ENCODE assay signal across 30 cellular contexts in the genomic region with DNA sequence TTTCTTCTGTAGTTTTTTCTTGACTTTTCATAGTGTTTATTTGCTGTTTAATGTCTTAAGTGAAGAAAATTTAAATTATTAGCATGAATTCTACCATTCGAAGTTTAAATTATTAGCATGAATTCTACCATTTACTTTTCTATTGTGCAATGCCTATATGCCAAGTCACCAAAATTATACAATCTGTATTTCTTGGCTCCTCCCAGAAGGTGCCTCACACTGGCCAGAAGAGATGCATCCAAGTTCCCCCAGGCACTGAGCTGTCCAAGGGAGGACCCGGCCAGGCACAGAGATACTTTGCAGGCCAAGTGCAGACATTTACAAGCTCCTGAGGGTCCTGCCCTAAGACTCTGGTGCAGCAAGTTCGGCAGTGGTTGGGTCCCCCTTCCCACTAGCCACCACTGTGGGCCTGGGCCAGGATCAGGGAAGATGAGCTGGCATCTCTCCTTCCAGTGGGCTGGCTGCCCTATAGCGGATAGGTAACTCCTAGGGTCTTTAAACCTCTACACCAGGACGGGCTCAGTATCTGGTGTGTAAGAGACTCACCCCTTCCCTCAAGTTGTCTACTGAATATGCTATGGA. TPM values are rescaled to one million over a fixed set of nuclear protein-coding genes. Genes with fewer than 3 reads are reported as not detected.
A peak's percentile ranks its signal among the peaks of the same experiment; 100 is the strongest.
DNase-seq lines count a peak whose midpoint lies in the region; ATAC-seq, FAIRE-seq and TF ChIP-seq lines count a peak whose summit lies in the region.
"Had no signal": no experiment of that assay in that cellular context is flagged by ENCODE, and none has a peak within 500 bp of the region (broad histone marks: within the 10 kb centered on the region; RNA-seq: fewer than 3 reads in every experiment).

No MANE protein-coding gene starts in this region.

- no peaks in the 10 kb centered on the region for H3K79me2 ChIP-seq in HepG2 (ENCODE audit: insufficient read depth, low read length)

- no peak for FAIRE-seq in HepG2 (lab: Jason Lieb, UNC)
- FAIRE-seq: GM12878, GM19239 had no signal

- no peak overlapping the region for H3K9ac ChIP-seq in HepG2 (ENCODE audit: insufficient read depth, low read depth, low read length)

- no peak overlapping the region for H3K4me2 ChIP-seq in HepG2 (ENCODE audit: low read depth, low read length)

- TF ChIP-seq CTCF in HepG2 (CRISPR knock-in tag; IDR thresholded peaks at IDR 0.05) (no peak), right lobe of liver (IDR thresholded peaks at IDR 0.05) (no peak), esophagus muscularis mucosa (IDR thresholded peaks at IDR 0.05) (no peak), GM13977 (IDR thresholded peaks at IDR 0.05; ENCODE audit: extremely low read depth, insufficient read depth, missing control alignments) (no peak), ovary (IDR thresholded peaks at IDR 0.05) (no peak)

- H3K36me3 ChIP-seq in HepG2 (replicated peaks in 1 of 2; ENCODE audit: control insufficient read depth in 1 of 2, insufficient read depth in 2 of 2, low read length in 2 of 2) (no peaks in the 10 kb centered on the region), right lobe of liver (no peaks in the 10 kb centered on the region), esophagus muscularis mucosa (no peaks in the 10 kb centered on the region), ovary (no peaks in the 10 kb centered on the region)
- H3K36me3 ChIP-seq: Peyer's patch had no signal

- in situ Hi-C loops in HepG2 (cut with HindIII; ENCODE audit: extremely low pct_ligation_motif_present, low pct_unique_long_range_greater_than_20kb): no loop called here
- in situ Hi-C loops in GM13977 (cut with MboI; ENCODE audit: low pct_unique_long_range_greater_than_20kb, low sequenced_read_pairs, unreplicated experiment): no loop called here

- TF ChIP-seq POLR2A in HepG2 (IDR thresholded peaks at IDR 0.05; ENCODE audit: insufficient read depth in 1 of 2, low read depth in 2 of 2, low read length in 2 of 2): no peak
- TF ChIP-seq POLR2A in right lobe of liver (IDR thresholded peaks at IDR 0.05): no peak
- TF ChIP-seq POLR2A in esophagus muscularis mucosa (IDR thresholded peaks at IDR 0.05; ENCODE audit: low read depth): no peak
- no peak for TF ChIP-seq POLR2A in ovary (IDR thresholded peaks at IDR 0.05)

- no peak for TF ChIP-seq RAD21 in HepG2 (CRISPR knock-in tag; IDR thresholded peaks at IDR 0.05)

- H2AFZ ChIP-seq in HepG2 (ENCODE audit: low read length): no peak overlapping the region

- CTCF ChIA-PET in HepG2 (lab: Yijun Ruan, JAX; ENCODE audit: low intra/inter-chr PET ratio, low total read pairs): no interaction called here

- BruUV-seq in HepG2 (replicated peaks; lab: Mats Ljungman, UMichigan): no TSS peak

- TF ChIP-seq EP300 in HepG2 (IDR thresholded peaks at IDR 0.05; ENCODE audit: low read depth in 2 of 2, low read length in 2 of 2): no peak
- no peak for TF ChIP-seq EP300 in HepG2 (CRISPR knock-in tag; IDR thresholded peaks at IDR 0.05; ENCODE audit: borderline replicate concordance)
- TF ChIP-seq EP300 in esophagus muscularis mucosa (IDR thresholded peaks at IDR 0.05): no peak
- no peak for TF ChIP-seq EP300 in ovary (IDR thresholded peaks at IDR 0.05)

- no peaks in the 10 kb centered on the region for H3K4me1 ChIP-seq in HepG2 (ENCODE audit: insufficient read depth, low read length)
- no peaks in the 10 kb centered on the region for H3K4me1 ChIP-seq in right lobe of liver
- no peaks in the 10 kb centered on the region for H3K4me1 ChIP-seq in esophagus muscularis mucosa
- no peaks in the 10 kb centered on the region for H3K4me1 ChIP-seq in ovary (ENCODE audit: insufficient read depth)
- H3K4me1 ChIP-seq: Caco-2, Peyer's patch had no signal

- no peak for DNase-seq in HepG2 (ENCODE audit: low spot score)
- DNase-seq in right lobe of liver: no peak
- peak; percentile 26 for DNase-seq in NOMO-1 treated with DMSO at 0.1 percent for 48 hours (lab: John Stamatoyannopoulos, UW; ENCODE audit: unreplicated experiment)
- DNase-seq in esophagus muscularis mucosa (ENCODE audit: extremely low spot score): peak; percentile 80
- DNase-seq in GM13977 (ENCODE audit: low spot score): no peak
- DNase-seq in NCI-H1417 treated with DMSO at 0.1 percent for 48 hours (lab: John Stamatoyannopoulos, UW): no peak
- DNase-seq in ovary: no peak
- DNase-seq: C1 segment of cervical spinal cord; Caco-2; CD8-positive, alpha-beta T cell; EL; GDM1; H7; KBM-7; MM.1S; NCI-H1092; NCI-H1436; NCI-H187; NCI-H2107; NCI-H526; OCI-M1; Peyer's patch; SIG-M5 had no signal

- 19% methylated on average over 5 of the region's 5 CpGs for WGBS in HepG2 (ENCODE audit: low lambda C conversion rate)
- WGBS in right lobe of liver (ENCODE audit: insufficient coverage, low coverage, low lambda C conversion rate, missing lambda C conversion rate): 85% methylated on average over 2 of the region's 5 CpGs
- WGBS in esophagus muscularis mucosa: 80% methylated on average over 2 of the region's 5 CpGs
- WGBS in ovary, 3 donors: 84 to 90% (median 85%) methylated on average over 5 of the region's 5 CpGs

- intact Hi-C loops in HepG2 (cut with micrococcal nuclease; ENCODE audit: unreplicated experiment): no loop called here
- intact Hi-C loops in right lobe of liver (cut with DNase I): no loop called here
- intact Hi-C loops in esophagus muscularis mucosa (cut with DNase I): no loop called here
- intact Hi-C loops in ovary (cut with DNase I): no loop called here

- H3K27ac ChIP-seq in HepG2 (ENCODE audit: extremely low read length, insufficient read depth, low read length): no peak overlapping the region
- no peak overlapping the region for H3K27ac ChIP-seq in right lobe of liver
- no peak overlapping the region for H3K27ac ChIP-seq in esophagus muscularis mucosa (replicated peaks in 1 of 4)
- no peak overlapping the region for H3K27ac ChIP-seq in ovary
- H3K27ac ChIP-seq: Peyer's patch, SK-N-MC had no signal

- H3K9me3 ChIP-seq in HepG2 (ENCODE audit: low read length) (0 out of 2 replicates have a peak, but pooled peaks cover 5% of the 10 kb centered on the region), right lobe of liver (peaks cover 0 to 6% (median 0%) of the 10 kb centered on the region in 4 donors), esophagus muscularis mucosa (peaks cover 0 to 8% (median 2%) of the 10 kb centered on the region in 4 donors), ovary (no peaks in the 10 kb centered on the region)
- H3K9me3 ChIP-seq: Peyer's patch had no signal

- H3K27me3 ChIP-seq in HepG2 (ENCODE audit: control insufficient read depth in 1 of 2, insufficient read depth in 2 of 2, low read length in 2 of 2) (peaks cover 2 to 40% of the 10 kb centered on the region in 2 experiments; a peak in 3 of 5 replicates), right lobe of liver (no peaks in the 10 kb centered on the region), esophagus muscularis mucosa (no peaks in the 10 kb centered on the region), ovary (no peaks in the 10 kb centered on the region)
- H3K27me3 ChIP-seq: Peyer's patch had no signal

- H4K20me1 ChIP-seq in HepG2 (ENCODE audit: insufficient read depth, low read length): no peaks in the 10 kb centered on the region

- POLR2A ChIA-PET in HepG2 (lab: Yijun Ruan, JAX): no interaction called here

- H3K4me3 ChIP-seq in HepG2 (replicated peaks in 1 of 3; ENCODE audit: insufficient read depth in 1 of 3, low read depth in 2 of 3, low read length in 3 of 3) (no peak overlapping the region), right lobe of liver (no peak overlapping the region), esophagus muscularis mucosa (no peak overlapping the region), ovary (no peak overlapping the region)
- H3K4me3 ChIP-seq: GM12878, Peyer's patch, SK-N-MC had no signal

- ATAC-seq in HepG2 (no peak), right lobe of liver (no peak)
- ATAC-seq: CD8-positive, alpha-beta T cell had no signal

RNA-seq across cellular contexts. Expression of a gene that starts 31.3 kb away (rescaled TPM):
- total RNA-seq in HepG2 (2016; rRNA removed; fragmentation: Illumina TruSeq; extraction: Trizol): not detected in 2 replicates
- not detected in 2 replicates for total RNA-seq in HepG2 (2016; cell fraction: cytosol; rRNA removed; fragmentation: Illumina TruSeq; extraction: Trizol; ENCODE audit: low read depth)
- total RNA-seq in HepG2 (2016; cell fraction: insoluble cytoplasmic fraction; rRNA removed; fragmentation: Illumina TruSeq; extraction: Trizol): not detected in 2 replicates
- total RNA-seq in HepG2 (2016; cell fraction: membrane; rRNA removed; fragmentation: Illumina TruSeq; extraction: Trizol): not detected in 2 replicates
- total RNA-seq in HepG2 (2016; cell fraction: nucleus; rRNA removed; fragmentation: Illumina TruSeq; extraction: Trizol): not detected in 2 replicates
- polyA plus RNA-seq in HepG2 (2011; rRNA removed): not detected in 2 replicates
- polyA plus RNA-seq in HepG2 (2011; cell fraction: cytosol; rRNA removed): not detected in 2 replicates
- not detected in 2 replicates for polyA plus RNA-seq in HepG2 (2011; cell fraction: nucleus; rRNA removed)
- not detected in 2 replicates for polyA plus RNA-seq in HepG2 (2012)
- polyA plus RNA-seq in HepG2 (2016; cell fraction: cytosol; fragmentation: Illumina TruSeq; extraction: Trizol; ENCODE audit: low read depth): not detected in 2 replicates
- polyA plus RNA-seq in HepG2 (2016; cell fraction: insoluble cytoplasmic fraction; fragmentation: Illumina TruSeq; extraction: Trizol; ENCODE audit: low read depth): not detected in 2 replicates
- polyA plus RNA-seq in HepG2 (2016; cell fraction: membrane; fragmentation: Illumina TruSeq; extraction: Trizol; ENCODE audit: low read depth): not detected in 2 replicates
- polyA plus RNA-seq in HepG2 (2016; cell fraction: nucleus; fragmentation: Illumina TruSeq; extraction: Trizol; ENCODE audit: insufficient read depth, low read depth): not detected in 2 replicates
- not detected in 2 replicates for polyA minus RNA-seq in HepG2 (2011; rRNA and poly(A)+ RNA removed; ENCODE audit: low replicate concordance)
- not detected in 2 replicates for polyA minus RNA-seq in HepG2 (2011; cell fraction: cytosol; rRNA and poly(A)+ RNA removed)
- polyA minus RNA-seq in HepG2 (2011; cell fraction: nucleus; rRNA and poly(A)+ RNA removed): not detected in 2 replicates
- total RNA-seq in right lobe of liver: not detected
- total RNA-seq in esophagus muscularis mucosa: not detected
- total RNA-seq in ovary: not detected
- not detected for polyA plus RNA-seq in ovary
- total RNA-seq: A673; Caco-2; CD8-positive, alpha-beta T cell; GM12878; H7; HT-29; LHCN-M2; Peyer's patch; T-helper 1 cell treated with Interleukin-12 subunit alpha and Interleukin-12 subunit beta and Interleukin-4 antibody, amounts not matched to agents 30 ng/mL and 1 ng/mL, for 36 hours had no signal
- polyA plus RNA-seq: GM12878 had no signal

RNA-seq across cellular contexts. Expression of a gene that starts 31.6 kb away (rescaled TPM):
- total RNA-seq in HepG2 (2016; rRNA removed; fragmentation: Illumina TruSeq; extraction: Trizol) (9.9 and 10.4 TPM in 2 replicates), right lobe of liver (10 to 100 TPM; 10.6 to 37.2 (median 26.0) TPM), esophagus muscularis mucosa (100 to 1,000 TPM; 107 to 168 (median 142) TPM), ovary (10 to 100 TPM; 61.9 to 86.7 (median 71.4) TPM)
- 3.3 and 5.5 TPM in 2 replicates for total RNA-seq in HepG2 (2016; cell fraction: cytosol; rRNA removed; fragmentation: Illumina TruSeq; extraction: Trizol; ENCODE audit: low read depth)
- 10.0 and 12.4 TPM in 2 replicates for total RNA-seq in HepG2 (2016; cell fraction: insoluble cytoplasmic fraction; rRNA removed; fragmentation: Illumina TruSeq; extraction: Trizol)
- total RNA-seq in HepG2 (2016; cell fraction: membrane; rRNA removed; fragmentation: Illumina TruSeq; extraction: Trizol): 13.3 and 16.6 TPM in 2 replicates
- 9.2 and 11.0 TPM in 2 replicates for total RNA-seq in HepG2 (2016; cell fraction: nucleus; rRNA removed; fragmentation: Illumina TruSeq; extraction: Trizol)
- polyA plus RNA-seq in HepG2 (2011; rRNA removed) (14.2 and 15.3 TPM in 2 replicates), ovary (10 to 100 TPM; 36.3 to 91.8 TPM)
- polyA plus RNA-seq in HepG2 (2011; cell fraction: cytosol; rRNA removed): 7.9 and 10.3 TPM in 2 replicates
- 26.2 and 28.8 TPM in 2 replicates for polyA plus RNA-seq in HepG2 (2011; cell fraction: nucleus; rRNA removed)
- 11.3 and 19.1 TPM in 2 replicates for polyA plus RNA-seq in HepG2 (2012)
- polyA plus RNA-seq in HepG2 (2016; cell fraction: cytosol; fragmentation: Illumina TruSeq; extraction: Trizol; ENCODE audit: low read depth): 8.8 and 10.2 TPM in 2 replicates
- 14.1 and 17.4 TPM in 2 replicates for polyA plus RNA-seq in HepG2 (2016; cell fraction: insoluble cytoplasmic fraction; fragmentation: Illumina TruSeq; extraction: Trizol; ENCODE audit: low read depth)
- polyA plus RNA-seq in HepG2 (2016; cell fraction: membrane; fragmentation: Illumina TruSeq; extraction: Trizol; ENCODE audit: low read depth): 15.9 and 20.9 TPM in 2 replicates
- polyA plus RNA-seq in HepG2 (2016; cell fraction: nucleus; fragmentation: Illumina TruSeq; extraction: Trizol; ENCODE audit: insufficient read depth, low read depth): 19.6 and 24.7 TPM in 2 replicates
- 10.9 and 13.6 TPM in 2 replicates for polyA minus RNA-seq in HepG2 (2011; rRNA and poly(A)+ RNA removed; ENCODE audit: low replicate concordance)
- polyA minus RNA-seq in HepG2 (2011; cell fraction: cytosol; rRNA and poly(A)+ RNA removed): 6.4 and 6.5 TPM in 2 replicates
- polyA minus RNA-seq in HepG2 (2011; cell fraction: nucleus; rRNA and poly(A)+ RNA removed): 25.6 and 33.1 TPM in 2 replicates

RNA-seq across cellular contexts. Expression of a gene that starts 31.7 kb away (rescaled TPM):
- total RNA-seq in HepG2 (2016; rRNA removed; fragmentation: Illumina TruSeq; extraction: Trizol) (2.1 and 2.4 TPM in 2 replicates), right lobe of liver (1 to 10 TPM; 2.8 to 4.8 (median 3.6) TPM), esophagus muscularis mucosa (1 to 10 TPM; 3.6 to 7.5 (median 5.5) TPM), ovary (1 to 10 TPM; 2.9 to 9.0 (median 5.1) TPM)
- total RNA-seq in HepG2 (2016; cell fraction: cytosol; rRNA removed; fragmentation: Illumina TruSeq; extraction: Trizol; ENCODE audit: low read depth): 1.7 and 1.9 TPM in 2 replicates
- total RNA-seq in HepG2 (2016; cell fraction: insoluble cytoplasmic fraction; rRNA removed; fragmentation: Illumina TruSeq; extraction: Trizol): 2.1 and 2.5 TPM in 2 replicates
- 4.3 and 5.3 TPM in 2 replicates for total RNA-seq in HepG2 (2016; cell fraction: membrane; rRNA removed; fragmentation: Illumina TruSeq; extraction: Trizol)
- 1.7 and 1.8 TPM in 2 replicates for total RNA-seq in HepG2 (2016; cell fraction: nucleus; rRNA removed; fragmentation: Illumina TruSeq; extraction: Trizol)
- polyA plus RNA-seq in HepG2 (2011; rRNA removed) (1.9 and 2.9 TPM in 2 replicates), ovary (1 to 10 TPM; 4.2 to 8.4 TPM)
- 2.0 and 3.4 TPM in 2 replicates for polyA plus RNA-seq in HepG2 (2011; cell fraction: cytosol; rRNA removed)
- 1.9 and 2.3 TPM in 2 replicates for polyA plus RNA-seq in HepG2 (2011; cell fraction: nucleus; rRNA removed)
- 2.9 and 4.3 TPM in 2 replicates for polyA plus RNA-seq in HepG2 (2012)
- 1.9 and 2.8 TPM in 2 replicates for polyA plus RNA-seq in HepG2 (2016; cell fraction: cytosol; fragmentation: Illumina TruSeq; extraction: Trizol; ENCODE audit: low read depth)
- polyA plus RNA-seq in HepG2 (2016; cell fraction: insoluble cytoplasmic fraction; fragmentation: Illumina TruSeq; extraction: Trizol; ENCODE audit: low read depth): 2.4 and 2.8 TPM in 2 replicates
- polyA plus RNA-seq in HepG2 (2016; cell fraction: membrane; fragmentation: Illumina TruSeq; extraction: Trizol; ENCODE audit: low read depth): 3.7 and 4.6 TPM in 2 replicates
- 2.2 and 2.6 TPM in 2 replicates for polyA plus RNA-seq in HepG2 (2016; cell fraction: nucleus; fragmentation: Illumina TruSeq; extraction: Trizol; ENCODE audit: insufficient read depth, low read depth)
- 1.9 and 13.7 TPM in 2 replicates for polyA minus RNA-seq in HepG2 (2011; rRNA and poly(A)+ RNA removed; ENCODE audit: low replicate concordance)
- 0.88 and 2.4 TPM in 2 replicates for polyA minus RNA-seq in HepG2 (2011; cell fraction: cytosol; rRNA and poly(A)+ RNA removed)
- 2.4 and 3.1 TPM in 2 replicates for polyA minus RNA-seq in HepG2 (2011; cell fraction: nucleus; rRNA and poly(A)+ RNA removed)

Comparison
In these comparisons a context has a peak if more than half of its experiments do, and no peak if none do; other contexts are left out.
1. DNase-seq: peak in NOMO-1 treated with DMSO at 0.1 percent for 48 hours (single experiment) and esophagus muscularis mucosa (single experiment); none in HepG2 (single experiment), right lobe of liver (0 of 3), GM13977 (single experiment), NCI-H1417 treated with DMSO at 0.1 percent for 48 hours (single experiment) and ovary (0 of 5).